17 cellular contexts compared by ENCODE assay signal in the genomic region with DNA sequence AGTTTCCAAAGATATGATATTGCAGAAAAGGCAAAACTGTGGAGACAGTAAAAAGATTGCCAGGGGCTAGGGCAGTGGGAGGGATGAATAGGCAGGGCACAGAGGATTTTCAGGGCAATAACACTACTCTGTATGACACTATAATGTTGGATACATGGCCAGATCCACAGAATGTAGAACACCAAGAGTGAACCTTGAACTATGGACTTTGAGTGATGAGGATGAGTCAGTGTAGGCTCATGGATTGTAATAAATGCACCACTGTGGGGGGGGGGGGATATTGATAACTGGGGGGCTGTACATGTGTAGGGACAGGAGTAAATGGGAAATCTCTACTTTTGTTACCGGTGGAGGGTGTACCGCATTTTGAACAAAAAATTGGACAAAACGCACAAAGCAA.
"Had no signal": no experiment of that assay in that cellular context is flagged by ENCODE, and none has a peak within 500 bp of the region (broad histone marks: within the 10 kb centered on the region; RNA-seq: fewer than 3 reads in every experiment).

No MANE protein-coding gene starts in this region.

- ATAC-seq: lower lobe of right lung; psoas muscle; stimulated activated naive CD8-positive, alpha-beta T cell treated with anti-CD3 and anti-CD28 coated beads, Interleukin-15, Interleukin-2, amounts not matched to agents 100 U/mL and 50 U/mL, for 24 hours had no signal

- H3K4me3 ChIP-seq: esophagus squamous epithelium, lower lobe of right lung, psoas muscle, sigmoid colon, skin epidermis, suprapubic skin, thyroid gland had no signal

- H3K9me3 ChIP-seq: esophagus squamous epithelium, lower lobe of right lung, psoas muscle, sigmoid colon, suprapubic skin, thyroid gland had no signal

- H3K4me1 ChIP-seq: esophagus squamous epithelium, suprapubic skin, thyroid gland had no signal

- H3K9me3 Mint-ChIP-seq: immature natural killer cell, mesothelial cell of epicardium, nephron, type B pancreatic cell had no signal

- H3K27me3 Mint-ChIP-seq: memory B cell, type B pancreatic cell had no signal

- DNase-seq: effector memory CD4-positive, alpha-beta T cell; esophagus squamous epithelium; foreskin fibroblast; immature natural killer cell; lower lobe of right lung; psoas muscle; retina; sigmoid colon; stimulated activated CD4-positive, alpha-beta T cell treated with anti-CD3 and anti-CD28 coated beads, Interleukin-12 subunit alpha, Interleukin-12 subunit beta, amount 100 ng/mL, for 4 hours; stimulated activated naive CD8-positive, alpha-beta T cell treated with anti-CD3 and anti-CD28 coated beads, Interleukin-15, Interleukin-2, amounts not matched to agents 100 U/mL and 50 U/mL, for 24 hours; thyroid gland had no signal

- H3K4me3 Mint-ChIP-seq: immature natural killer cell, memory B cell, mesothelial cell of epicardium, nephron, type B pancreatic cell had no signal

- H3K27me3 ChIP-seq: esophagus squamous epithelium, sigmoid colon, suprapubic skin, thyroid gland had no signal

- H3K27ac Mint-ChIP-seq: memory B cell, mesothelial cell of epicardium, nephron, type B pancreatic cell had no signal

- H3K36me3 Mint-ChIP-seq: mesothelial cell of epicardium, type B pancreatic cell had no signal

- H3K4me1 Mint-ChIP-seq: mesothelial cell of epicardium had no signal

- H3K27ac ChIP-seq: esophagus squamous epithelium, lower lobe of right lung, psoas muscle, sigmoid colon, skin epidermis, suprapubic skin, thyroid gland had no signal
